ENCODE assay signal across 8 cellular contexts in the genomic region with DNA sequence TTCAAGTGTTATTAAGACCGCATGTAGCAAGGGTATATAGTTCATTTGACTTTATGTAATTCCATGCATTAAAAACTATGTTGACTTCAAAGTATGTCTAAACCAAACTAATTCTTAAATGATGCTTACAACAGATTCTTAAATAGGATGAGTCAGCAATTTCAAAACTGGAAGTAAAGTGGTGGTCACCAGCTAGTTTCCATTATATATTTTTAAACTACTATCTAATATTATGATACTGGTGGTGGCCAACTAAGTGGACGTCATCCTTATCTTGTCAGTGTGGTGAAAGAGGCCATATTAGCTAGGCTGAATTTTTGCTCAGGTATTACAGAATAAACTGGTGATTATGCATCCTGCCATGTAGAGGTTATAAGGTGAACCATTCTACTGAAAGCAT. TPM values are rescaled to one million over a fixed set of nuclear protein-coding genes. Genes with fewer than 3 reads are reported as not detected.
A peak's percentile ranks its signal among the peaks of the same experiment; 100 is the strongest.
DNase-seq lines count a peak whose midpoint lies in the region; ATAC-seq and TF ChIP-seq lines count a peak whose summit lies in the region.

No MANE protein-coding gene starts in this region.

- H3K4me3 ChIP-seq in duodenal mucosa (ENCODE audit: low read depth in 1 of 2, low read length in 2 of 2): peak overlapping the region; percentile 94 to 96
- peak overlapping the region; percentile 68 to 97 (median 84) for H3K4me3 ChIP-seq in gastrocnemius medialis
- no peak overlapping the region for H3K4me3 ChIP-seq in HAP-1

- no peaks in the 10 kb centered on the region for H3K27me3 ChIP-seq in duodenal mucosa (ENCODE audit: control insufficient read depth in 1 of 2, insufficient read depth in 2 of 2, low read length in 2 of 2)
- no peaks in the 10 kb centered on the region for H3K27me3 ChIP-seq in gastrocnemius medialis
- peaks cover 33% of the 10 kb centered on the region for H3K27me3 ChIP-seq in HAP-1 (ENCODE audit: low read depth)

- no peak for DNase-seq in gastrocnemius medialis
- DNase-seq in HAP-1 (ENCODE audit: low spot score in 2 of 2): no peak
- no peak for DNase-seq in NAMALWA (ENCODE audit: low spot score)
- DNase-seq in UCSD-AML1 (lab: John Stamatoyannopoulos, UW; ENCODE audit: unreplicated experiment): no peak
- no peak for DNase-seq in glutamatergic neuron

- TF ChIP-seq CTCF in gastrocnemius medialis (IDR thresholded peaks at IDR 0.05 in 4 of 5, conservative IDR thresholded peaks at IDR 0.05 in 1 of 5) (no peak), glutamatergic neuron (IDR thresholded peaks at IDR 0.05; ENCODE audit: partially characterized antibody, unreplicated experiment) (no peak)

- in situ Hi-C loops in gastrocnemius medialis (cut with MboI; ENCODE audit: low sequenced_read_pairs in 4 of 4) (no loop called here), HAP-1 (cut with MboI; ENCODE audit: low sequenced_read_pairs) (no loop called here)

- no peak for TF ChIP-seq POLR2A in gastrocnemius medialis (IDR thresholded peaks at IDR 0.05)

- no peak overlapping the region for H3K27ac Mint-ChIP-seq in glutamatergic neuron (ENCODE audit: unreplicated experiment)

- no peak overlapping the region for H3K4me3 Mint-ChIP-seq in glutamatergic neuron (ENCODE audit: unreplicated experiment)

- peak overlapping the region in 1 of 2 donors; percentile 77 for H3K9ac ChIP-seq in duodenal mucosa (ENCODE audit: low read depth in 1 of 2, low read length in 2 of 2)

- H3K4me1 Mint-ChIP-seq in glutamatergic neuron (ENCODE audit: low read depth, unreplicated experiment): no peaks in the 10 kb centered on the region

- H3K4me1 ChIP-seq in duodenal mucosa (ENCODE audit: control insufficient read depth in 1 of 2, insufficient read depth in 2 of 2, low read length in 2 of 2): peaks cover 15 to 23% of the 10 kb centered on the region in 2 donors
- peaks cover 19 to 26% of the 10 kb centered on the region in 2 donors for H3K4me1 ChIP-seq in gastrocnemius medialis
- H3K4me1 ChIP-seq in HAP-1: no peaks in the 10 kb centered on the region

- no peaks in the 10 kb centered on the region for H3K9me3 ChIP-seq in duodenal mucosa (ENCODE audit: control insufficient read depth in 1 of 2, low read length in 2 of 2)
- H3K9me3 ChIP-seq in gastrocnemius medialis: no peaks in the 10 kb centered on the region
- no peaks in the 10 kb centered on the region for H3K9me3 ChIP-seq in HAP-1

- H3K36me3 ChIP-seq in duodenal mucosa (ENCODE audit: control insufficient read depth in 1 of 2, insufficient read depth in 2 of 2, low read length in 2 of 2) (no peaks in the 10 kb centered on the region), gastrocnemius medialis (no peaks in the 10 kb centered on the region), HAP-1 (replicated peaks) (no peaks in the 10 kb centered on the region)

- intact Hi-C loops in gastrocnemius medialis (cut with DNase I; ENCODE audit: low total_unique reads): loop anchor here (5.0 kb wide), 2 partner anchors 310 to 415 kb away; partner anchors contain the start of gene ZNF330

- peaks cover 7% of the 10 kb centered on the region for H3K27me3 Mint-ChIP-seq in glutamatergic neuron (ENCODE audit: unreplicated experiment)

- ATAC-seq in GM18508 (IDR thresholded peaks at IDR 0.05; ENCODE audit: insufficient read depth, unreplicated experiment) (peak; percentile 18), HG03521 (IDR thresholded peaks at IDR 0.05; ENCODE audit: unreplicated experiment) (peak; percentile 36), gastrocnemius medialis (no peak)

- no peak overlapping the region for H3K27ac ChIP-seq in duodenal mucosa (ENCODE audit: low read depth, low read length)
- peak overlapping the region in 3 of 4 donors; percentile 81 to 88 (median 85) for H3K27ac ChIP-seq in gastrocnemius medialis

- H3K36me3 Mint-ChIP-seq in glutamatergic neuron (ENCODE audit: unreplicated experiment): no peaks in the 10 kb centered on the region

- H3K9me3 Mint-ChIP-seq in glutamatergic neuron (ENCODE audit: unreplicated experiment): no peaks in the 10 kb centered on the region

RNA-seq across cellular contexts. Expression of gene IL15, which starts 1.2 kb away (rescaled TPM):
- total RNA-seq in gastrocnemius medialis: 1 to 10 TPM; 2.1 to 6.1 (median 2.7) TPM
- not detected for total RNA-seq in glutamatergic neuron (ENCODE audit: unreplicated experiment)

Comparison
In these comparisons a context has a peak if more than half of its experiments do, and no peak if none do; other contexts are left out.
1. ATAC-seq: peak in GM18508 (single experiment) and HG03521 (single experiment); none in gastrocnemius medialis (0 of 2).